Comparison of ENCODE assay signal across 10 cellular contexts in the genomic region with DNA sequence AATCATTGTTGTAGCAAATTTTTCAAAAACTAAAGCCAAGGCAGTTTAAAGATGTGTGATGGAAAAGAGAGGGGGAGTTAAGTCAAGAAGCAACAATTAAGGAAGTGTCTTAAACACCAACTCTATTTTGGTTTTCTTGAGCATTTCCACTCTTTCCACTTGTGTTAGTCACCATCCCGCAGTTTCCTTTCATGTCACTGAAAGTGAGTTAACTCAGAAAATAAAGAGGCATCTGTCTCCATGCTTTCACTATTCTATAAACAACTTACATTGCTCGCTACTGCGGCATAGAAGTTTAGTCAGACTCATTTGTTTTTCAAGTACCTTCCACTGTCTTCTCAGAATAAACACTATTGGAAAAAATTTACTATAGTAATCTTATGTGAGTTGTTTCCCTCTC.
DNase-seq lines count a peak whose midpoint lies in the region; ATAC-seq and TF ChIP-seq lines count a peak whose summit lies in the region.
"Had no signal": no experiment of that assay in that cellular context is flagged by ENCODE, and none has a peak within 500 bp of the region (broad histone marks: within the 10 kb centered on the region; RNA-seq: fewer than 3 reads in every experiment).

No MANE protein-coding gene starts in this region.

- TF ChIP-seq POLR2A in thyroid gland (IDR thresholded peaks at IDR 0.05) = no peak

- intact Hi-C loops in thyroid gland (cut with DNase I) = no loop called here

- no peaks in the 10 kb centered on the region for H3K27me3 ChIP-seq in adipocyte (replicated peaks; ENCODE audit: control insufficient read depth, insufficient read depth, low read length)
- H3K27me3 ChIP-seq in thyroid gland = no peaks in the 10 kb centered on the region
- H3K27me3 ChIP-seq: BE2C, stomach had no signal

- H3K36me3 ChIP-seq in adipocyte (ENCODE audit: control insufficient read depth, insufficient read depth, low read length, severe bottlenecking) (no peaks in the 10 kb centered on the region), thyroid gland (no peaks in the 10 kb centered on the region)
- H3K36me3 ChIP-seq: BE2C, stomach had no signal

- no peaks in the 10 kb centered on the region for H3K9me3 ChIP-seq in adipocyte (ENCODE audit: control insufficient read depth, low read length)
- no peaks in the 10 kb centered on the region for H3K9me3 ChIP-seq in thyroid gland
- H3K9me3 ChIP-seq: BE2C, stomach had no signal

- peak; percentile 9 for DNase-seq in A172 (ENCODE audit: low spot score)
- DNase-seq in adipocyte (ENCODE audit: low read depth) = peak; percentile 66
- no peak for DNase-seq in activated gamma-delta T cell (lab: John Stamatoyannopoulos, UW)
- no peak for DNase-seq in NCI-H2107 (lab: John Stamatoyannopoulos, UW)
- DNase-seq in stimulated activated CD4-positive, alpha-beta T cell treated with anti-CD3 and anti-CD28 coated beads, Interleukin-4, amount 100 ng/mL, for 24 hours = no peak
- no peak for DNase-seq in thyroid gland
- DNase-seq: BE2C, stomach had no signal

- no peak for TF ChIP-seq CTCF in thyroid gland (IDR thresholded peaks at IDR 0.05)

- no peak overlapping the region for H3K4me3 ChIP-seq in adipocyte (ENCODE audit: low read length)
- H3K4me3 ChIP-seq in thyroid gland (replicated peaks in 1 of 3) = no peak overlapping the region
- H3K4me3 ChIP-seq: stomach had no signal

- WGBS in thyroid gland, 2 donors = 33 to 37% methylated on average over 3 of the region's 3 CpGs

- peaks cover 26% of the 10 kb centered on the region for H3K4me1 ChIP-seq in adipocyte (ENCODE audit: control insufficient read depth, insufficient read depth, low read length)
- H3K4me1 ChIP-seq in thyroid gland = no peaks in the 10 kb centered on the region
- H3K4me1 ChIP-seq: BE2C, stomach had no signal

- no peak overlapping the region for H3K27ac ChIP-seq in thyroid gland
- H3K27ac ChIP-seq: stomach had no signal

- peak; percentile 66 for ATAC-seq in GM18870 (IDR thresholded peaks at IDR 0.05; ENCODE audit: unreplicated experiment)
- peak; percentile 58 for ATAC-seq in HG03457 (IDR thresholded peaks at IDR 0.05; ENCODE audit: unreplicated experiment)

- H3K9ac ChIP-seq in adipocyte (ENCODE audit: low read length) = no peak overlapping the region

Comparison
In these comparisons a context has a peak if more than half of its experiments do, and no peak if none do; other contexts are left out.
1. DNase-seq: peak in A172 (single experiment) and adipocyte (single experiment); none in activated gamma-delta T cell (single experiment), NCI-H2107 (single experiment), stimulated activated CD4-positive, alpha-beta T cell treated with anti-CD3 and anti-CD28 coated beads, Interleukin-4, amount 100 ng/mL, for 24 hours (single experiment) and thyroid gland (0 of 2).